Comparison of ENCODE assay signal across 9 cellular contexts in genomic region chr5:5497132-5497748, GRCh38.
A peak's percentile ranks its signal among the peaks of the same experiment; 100 is the strongest.
DNase-seq lines count a peak whose midpoint lies in the region; ATAC-seq and TF ChIP-seq lines count a peak whose summit lies in the region.
"Had no signal": no experiment of that assay in that cellular context is flagged by ENCODE, and none has a peak within 500 bp of the region (broad histone marks: within the 10 kb centered on the region; RNA-seq: fewer than 3 reads in every experiment).

No MANE protein-coding gene starts in this region.

- peak; percentile 49 for ATAC-seq in foreskin keratinocyte

- H3K27ac ChIP-seq in VCaP (no peak overlapping the region), foreskin keratinocyte (no peak overlapping the region)

- peak; percentile 42 for DNase-seq in activated CD4-positive, alpha-beta T cell treated with anti-CD3 and anti-CD28 coated beads for 48 hours
- DNase-seq in activated CD4-positive, alpha-beta T cell treated with anti-CD3 and anti-CD28 coated beads for 1 hour: no peak
- DNase-seq in HCEC 1CT (peak; percentile 49), NCI-H2029 treated with DMSO at 0.1 percent for 48 hours (lab: John Stamatoyannopoulos, UW) (peak; percentile 52), foreskin keratinocyte (peak in 1 of 2 donors; percentile 31), osteocyte (ENCODE audit: extremely low spot score, unreplicated experiment) (no peak)
- DNase-seq in central memory CD4-positive, alpha-beta T cell: no peak

- H3K4me3 Mint-ChIP-seq in osteocyte (ENCODE audit: unreplicated experiment): no peak overlapping the region

- peaks cover 7% of the 10 kb centered on the region for H3K4me1 Mint-ChIP-seq in osteocyte (ENCODE audit: unreplicated experiment)

- peak; percentile 97 for TF ChIP-seq CTCF in VCaP (conservative IDR thresholded peaks at IDR 0.05)
- TF ChIP-seq CTCF in foreskin keratinocyte (conservative IDR thresholded peaks at IDR 0.05): peak; percentile 69
- peak; percentile 63 for TF ChIP-seq CTCF in osteocyte (IDR thresholded peaks at IDR 0.05)

- H3K36me3 Mint-ChIP-seq in osteocyte (ENCODE audit: unreplicated experiment): no peaks in the 10 kb centered on the region
- H3K36me3 Mint-ChIP-seq: activated naive CD4-positive, alpha-beta T cell treated with anti-CD3 and anti-CD28 coated beads, Interleukin-2, amount 50 U/mL, for 72 hours had no signal

- no peaks in the 10 kb centered on the region for H3K4me1 ChIP-seq in foreskin keratinocyte

- H3K27me3 ChIP-seq in foreskin keratinocyte: peaks cover 25% of the 10 kb centered on the region

- peaks cover 44% of the 10 kb centered on the region for H3K27me3 Mint-ChIP-seq in osteocyte (ENCODE audit: unreplicated experiment)

- H3K9me3 Mint-ChIP-seq in osteocyte (ENCODE audit: unreplicated experiment): no peaks in the 10 kb centered on the region
- H3K9me3 Mint-ChIP-seq: activated naive CD4-positive, alpha-beta T cell treated with anti-CD3 and anti-CD28 coated beads, Interleukin-2, amount 50 U/mL, for 72 hours had no signal

- no peak overlapping the region for H3K27ac Mint-ChIP-seq in osteocyte (ENCODE audit: unreplicated experiment)
- H3K27ac Mint-ChIP-seq: activated naive CD4-positive, alpha-beta T cell treated with anti-CD3 and anti-CD28 coated beads, Interleukin-2, amount 50 U/mL, for 72 hours had no signal

Comparison
In these comparisons a context has a peak if more than half of its experiments do, and no peak if none do; other contexts are left out.
1. DNase-seq: peak in activated CD4-positive, alpha-beta T cell treated with anti-CD3 and anti-CD28 coated beads for 48 hours (single experiment), HCEC 1CT (single experiment) and NCI-H2029 treated with DMSO at 0.1 percent for 48 hours (single experiment); none in activated CD4-positive, alpha-beta T cell treated with anti-CD3 and anti-CD28 coated beads for 1 hour (single experiment), osteocyte (single experiment) and central memory CD4-positive, alpha-beta T cell (single experiment).
2. Peak in every context shown above with its lines, with median percentiles within 50 percentile points of each other: CTCF ChIP-seq.